22 cellular contexts compared by ENCODE assay signal in the genomic region with DNA sequence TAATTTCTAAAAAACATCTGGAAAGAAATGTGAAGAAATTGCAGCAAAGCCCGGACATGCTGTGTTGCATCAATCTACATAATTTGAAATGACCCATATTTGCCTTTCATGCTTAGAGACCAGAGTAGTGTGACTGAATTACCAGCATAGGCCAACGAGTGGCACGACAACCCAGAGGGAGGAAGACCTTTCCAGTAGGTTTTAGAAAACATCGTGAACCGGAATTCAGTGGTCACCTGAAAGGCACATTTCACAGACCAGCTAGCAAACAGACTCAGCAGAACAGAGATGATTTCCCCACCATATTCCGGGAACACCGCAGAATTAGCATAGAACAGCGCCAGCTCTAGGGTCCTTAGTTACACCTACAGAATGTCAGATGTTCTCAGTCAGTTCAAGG.
DNase-seq lines count a peak whose midpoint lies in the region; ATAC-seq and TF ChIP-seq lines count a peak whose summit lies in the region.
"Had no signal": no experiment of that assay in that cellular context is flagged by ENCODE, and none has a peak within 500 bp of the region (broad histone marks: within the 10 kb centered on the region; RNA-seq: fewer than 3 reads in every experiment).

No MANE protein-coding gene starts in this region.

- ATAC-seq in GM23338 (no peak), HG02885 (IDR thresholded peaks at IDR 0.05; ENCODE audit: poor library complexity, unreplicated experiment) (no peak)
- ATAC-seq in CD4-positive, alpha-beta T cell (ENCODE audit: poor library complexity) = no peak
- ATAC-seq: Right ventricle myocardium inferior, SK-N-SH treated with all-trans-retinoic acid at 6 μM for 48 hours had no signal

- H3K9me2 ChIP-seq in GM23338 (ENCODE audit: insufficient read depth) = no peaks in the 10 kb centered on the region

- H3K27ac Mint-ChIP-seq in GM23338 (no peak overlapping the region), osteocyte (ENCODE audit: unreplicated experiment) (no peak overlapping the region), HFFc6 (no peak overlapping the region)
- H3K27ac Mint-ChIP-seq in CD4-positive, alpha-beta T cell = no peak overlapping the region

- no peak overlapping the region for H3K9ac ChIP-seq in iPS-18a (ENCODE audit: low read length)

- peaks cover 30% of the 10 kb centered on the region for H3K27me3 Mint-ChIP-seq in GM23338 (ENCODE audit: insufficient read depth, low read depth, poor library complexity)
- H3K27me3 Mint-ChIP-seq in osteocyte (ENCODE audit: unreplicated experiment) = peaks cover 44% of the 10 kb centered on the region
- H3K27me3 Mint-ChIP-seq in CD4-positive, alpha-beta T cell = peaks cover 33% of the 10 kb centered on the region
- no peaks in the 10 kb centered on the region for H3K27me3 Mint-ChIP-seq in HFFc6 (ENCODE audit: insufficient read depth)

- no peaks in the 10 kb centered on the region for H3F3A ChIP-seq in GM23338 (replicated peaks; ENCODE audit: low read depth)

- H3K36me3 Mint-ChIP-seq in GM23338 (ENCODE audit: low read depth) (no peaks in the 10 kb centered on the region; the same call in 2 of the 3 replicates), osteocyte (ENCODE audit: unreplicated experiment) (peaks cover 3% of the 10 kb centered on the region), HFFc6 (ENCODE audit: low read depth) (no peaks in the 10 kb centered on the region)
- H3K36me3 Mint-ChIP-seq in CD4-positive, alpha-beta T cell (ENCODE audit: low read depth) = no peaks in the 10 kb centered on the region

- CTCF ChIA-PET in CD4-positive, alpha-beta T cell (lab: Charles Lee) = no interaction called here

- no peaks in the 10 kb centered on the region for H4K20me1 ChIP-seq in GM23338 (replicated peaks; ENCODE audit: insufficient read depth)

- no peak overlapping the region for H2AFZ ChIP-seq in GM23338
- H2AFZ ChIP-seq: PC-9 had no signal

- TF ChIP-seq CTCF in GM23338 (conservative IDR thresholded peaks at IDR 0.05; ENCODE audit: low read depth in 2 of 2) (no peak), osteocyte (IDR thresholded peaks at IDR 0.05) (no peak), HFFc6 (IDR thresholded peaks at IDR 0.05) (no peak)
- no peak for TF ChIP-seq CTCF in CD4-positive, alpha-beta T cell (IDR thresholded peaks at IDR 0.05)

- H3K36me3 ChIP-seq in GM23338 (ENCODE audit: insufficient read depth) (no peaks in the 10 kb centered on the region), iPS-18a (ENCODE audit: control insufficient read depth, low read depth, low read length) (no peaks in the 10 kb centered on the region)
- H3K36me3 ChIP-seq: SJCRH30 had no signal

- peak overlapping the region; percentile 68; the same call in 1 of the 2 replicates for H3K4me3 ChIP-seq in GM23338
- peak overlapping the region; percentile 64 for H3K4me3 ChIP-seq in iPS-18a (ENCODE audit: low read length)
- H3K4me3 ChIP-seq: PC-9, SJCRH30 had no signal

- H3K4me1 ChIP-seq in GM23338 (ENCODE audit: insufficient read depth) (peaks cover 24% of the 10 kb centered on the region), iPS-18a (ENCODE audit: control insufficient read depth, low read depth, low read length) (peaks cover 6% of the 10 kb centered on the region)
- H3K4me1 ChIP-seq: SJCRH30 had no signal

- H3K27ac ChIP-seq in GM23338 (ENCODE audit: low read depth) (no peak overlapping the region), iPS-18a (ENCODE audit: low read length) (no peak overlapping the region)
- H3K27ac ChIP-seq in CD4-positive, alpha-beta T cell (ENCODE audit: low read depth, low read length) = no peak overlapping the region
- H3K27ac ChIP-seq: PC-9, SJCRH30 had no signal

- H3K4me3 Mint-ChIP-seq in GM23338 (peak overlapping the region; percentile 70), osteocyte (ENCODE audit: unreplicated experiment) (peak overlapping the region; percentile 31), HFFc6 (no peak overlapping the region)
- no peak overlapping the region for H3K4me3 Mint-ChIP-seq in CD4-positive, alpha-beta T cell

- peak overlapping the region; percentile 93 for H3K4me2 ChIP-seq in GM23338
- H3K4me2 ChIP-seq: PC-9 had no signal

- no peaks in the 10 kb centered on the region for H3K79me2 ChIP-seq in GM23338 (replicated peaks; ENCODE audit: insufficient read depth)

- H3K9me3 ChIP-seq in iPS-18a (ENCODE audit: control insufficient read depth, low read depth, low read length) = no peaks in the 10 kb centered on the region
- H3K9me3 ChIP-seq in CD4-positive, alpha-beta T cell (ENCODE audit: control insufficient read depth, low read length) = no peaks in the 10 kb centered on the region
- H3K9me3 ChIP-seq: SJCRH30 had no signal

- POLR2A ChIA-PET in CD4-positive, alpha-beta T cell (lab: Charles Lee) = no interaction called here

- DNase-seq in GM23338 (ENCODE audit: low spot score) = no peak
- DNase-seq in cerebellar cortex (ENCODE audit: low spot score) = peak; percentile 85
- DNase-seq in osteocyte (ENCODE audit: extremely low spot score, unreplicated experiment) = no peak
- no peak for DNase-seq in NCI-H1694 treated with DMSO at 0.1 percent for 48 hours (lab: John Stamatoyannopoulos, UW)
- DNase-seq in CD4-positive, alpha-beta T cell = no peak
- DNase-seq in HFFc6 = no peak
- DNase-seq: DMS153, KBM-7, MV-4-11, NCI-H1105, NCI-H1436 treated with DMSO at 0.1 percent for 48 hours, NCI-H1930, NCI-H2107, NCI-H446, NCI-H524 treated with DMSO at 0.1 percent for 48 hours, NCI-H82, PC-9, SJCRH30 had no signal

- H3K4me1 Mint-ChIP-seq in GM23338 = peaks cover 20% of the 10 kb centered on the region
- H3K4me1 Mint-ChIP-seq in osteocyte (ENCODE audit: unreplicated experiment) = peaks cover 14% of the 10 kb centered on the region
- no peaks in the 10 kb centered on the region for H3K4me1 Mint-ChIP-seq in CD4-positive, alpha-beta T cell (ENCODE audit: low read depth)
- H3K4me1 Mint-ChIP-seq in HFFc6 (ENCODE audit: low read depth) = no peaks in the 10 kb centered on the region

- H3K27me3 ChIP-seq in GM23338 (ENCODE audit: insufficient read depth) (peaks cover 52% of the 10 kb centered on the region), iPS-18a (ENCODE audit: control insufficient read depth, insufficient read depth, low read length) (peaks cover 51% of the 10 kb centered on the region)
- H3K27me3 ChIP-seq in CD4-positive, alpha-beta T cell (ENCODE audit: control insufficient read depth, insufficient read depth, low read length) = peaks cover 9% of the 10 kb centered on the region

- H3K9me3 Mint-ChIP-seq in GM23338 (no peaks in the 10 kb centered on the region), osteocyte (ENCODE audit: unreplicated experiment) (peaks cover 4% of the 10 kb centered on the region), HFFc6 (peaks cover 39% of the 10 kb centered on the region)
- peaks cover 2% of the 10 kb centered on the region for H3K9me3 Mint-ChIP-seq in CD4-positive, alpha-beta T cell

- intact Hi-C loops in CD4-positive, alpha-beta T cell (cut with DNase I, micrococcal nuclease) = no loop called here

TF ChIP-seq in GM23338, 12 proteins besides CTCF, POLR2A, EP300 and RAD21 (continues in another document):
- no peak for TF ChIP-seq EZH2 (IDR thresholded peaks at IDR 0.05; ENCODE audit: low read depth, unreplicated experiment)
- no peak for TF ChIP-seq EZH2phosphoT487 (IDR thresholded peaks at IDR 0.05; ENCODE audit: unreplicated experiment)
- no peak for TF ChIP-seq STAT1 (IDR thresholded peaks at IDR 0.05; ENCODE audit: unreplicated experiment)
- TF ChIP-seq, protein P1, sequence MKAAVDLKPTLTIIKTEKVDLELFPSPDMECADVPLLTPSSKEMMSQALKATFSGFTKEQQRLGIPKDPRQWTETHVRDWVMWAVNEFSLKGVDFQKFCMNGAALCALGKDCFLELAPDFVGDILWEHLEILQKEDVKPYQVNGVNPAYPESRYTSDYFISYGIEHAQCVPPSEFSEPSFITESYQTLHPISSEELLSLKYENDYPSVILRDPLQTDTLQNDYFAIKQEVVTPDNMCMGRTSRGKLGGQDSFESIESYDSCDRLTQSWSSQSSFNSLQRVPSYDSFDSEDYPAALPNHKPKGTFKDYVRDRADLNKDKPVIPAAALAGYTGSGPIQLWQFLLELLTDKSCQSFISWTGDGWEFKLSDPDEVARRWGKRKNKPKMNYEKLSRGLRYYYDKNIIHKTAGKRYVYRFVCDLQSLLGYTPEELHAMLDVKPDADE (IDR thresholded peaks at IDR 0.05) = no peak
- TF ChIP-seq POLR2AphosphoS5 (IDR thresholded peaks at IDR 0.05; ENCODE audit: low read depth) = no peak

Comparison
In these comparisons a context has a peak if more than half of its experiments do, and no peak if none do; other contexts are left out.
1. H3K4me3 Mint-ChIP-seq: peak in GM23338 (single experiment) and osteocyte (single experiment); none in CD4-positive, alpha-beta T cell (single experiment) and HFFc6 (single experiment).